Comparison of ENCODE assay signal across 29 cellular contexts in the genomic region with DNA sequence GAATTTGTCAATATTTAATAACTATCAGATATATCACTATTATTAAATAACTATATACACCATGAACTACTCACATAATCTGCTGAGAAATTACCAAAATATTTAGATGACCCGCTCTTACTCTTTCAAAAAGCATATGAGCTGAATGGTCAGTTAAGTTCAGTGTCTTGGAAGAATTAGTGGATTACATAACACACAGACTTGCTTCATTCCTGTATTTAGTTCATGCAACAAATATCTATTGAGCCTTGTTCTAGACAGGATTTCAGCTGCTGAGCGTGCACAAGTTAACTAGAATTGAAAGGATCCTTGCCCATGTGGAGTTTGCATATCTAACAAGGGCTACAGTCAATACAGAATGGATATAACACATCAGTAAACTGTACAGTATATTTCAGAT.
DNase-seq lines count a peak whose midpoint lies in the region; ATAC-seq and FAIRE-seq lines count a peak whose summit lies in the region.
"Had no signal": no experiment of that assay in that cellular context is flagged by ENCODE, and none has a peak within 500 bp of the region (broad histone marks: within the 10 kb centered on the region; RNA-seq: fewer than 3 reads in every experiment).

No MANE protein-coding gene starts in this region.

- no peaks in the 10 kb centered on the region for H3K4me1 Mint-ChIP-seq in activated T-helper 2 cell treated with anti-CD3 and anti-CD28 coated beads, Interferon-gamma antibody, Interleukin-2, Interleukin-4, amounts not matched to agents 10 μg/mL and 5 μg/mL and 100 μg/mL, durations not matched to agents 14 hours and 24 hours and 36 hours (ENCODE audit: low read depth)
- H3K4me1 Mint-ChIP-seq: B cell; CD14-positive monocyte; CD4-positive, alpha-beta memory T cell; CD4-positive, CD25-positive, alpha-beta regulatory T cell; CD8-positive, alpha-beta memory T cell had no signal

- intact Hi-C loops in activated T-helper 2 cell treated with anti-CD3 and anti-CD28 coated beads, Interferon-gamma antibody, Interleukin-2, Interleukin-4, amounts not matched to agents 10 μg/mL and 5 μg/mL and 100 μg/mL, durations not matched to agents 14 hours and 24 hours and 36 hours (cut with micrococcal nuclease), result no loop called here

- no peak overlapping the region for H3K27ac Mint-ChIP-seq in activated T-helper 2 cell treated with anti-CD3 and anti-CD28 coated beads, Interferon-gamma antibody, Interleukin-2, Interleukin-4, amounts not matched to agents 10 μg/mL and 5 μg/mL and 100 μg/mL, durations not matched to agents 14 hours and 24 hours and 36 hours
- H3K27ac Mint-ChIP-seq: B cell; CD14-positive monocyte; CD4-positive, alpha-beta memory T cell; CD4-positive, alpha-beta T cell; CD4-positive, CD25-positive, alpha-beta regulatory T cell; CD8-positive, alpha-beta memory T cell; CD8-positive, alpha-beta T cell had no signal

- FAIRE-seq in HTR-8/SVneo (lab: Jason Lieb, UNC) (peak; percentile 72), endometrium (lab: Jason Lieb, UNC) (peak; percentile 60)
- FAIRE-seq: A204.1, A549, D721Med had no signal

- no peak for DNase-seq in HTR-8/SVneo (ENCODE audit: insufficient read length, low spot score)
- no peak for DNase-seq in activated T-helper 2 cell treated with anti-CD3 and anti-CD28 coated beads, Interferon-gamma antibody, Interleukin-2, Interleukin-4, amounts not matched to agents 10 μg/mL and 5 μg/mL and 100 μg/mL, durations not matched to agents 14 hours and 24 hours and 36 hours (ENCODE audit: low spot score)
- DNase-seq: 8988T; ACHN; AML-193; BE2C; C1 segment of cervical spinal cord; Caco-2; Calu3; CD4-positive, alpha-beta memory T cell; CD4-positive, alpha-beta T cell; CD4-positive, CD25-positive, alpha-beta regulatory T cell; CD8-positive, alpha-beta memory T cell; CD8-positive, alpha-beta T cell; COR-L47; DMS 273 treated with DMSO at 0.1 percent for 48 hours; DMS153; DMS53; DMS79; DMS79 treated with DMSO at 0.1 percent for 48 hours; DND-41; EL had no signal

- no peaks in the 10 kb centered on the region for H3K27me3 Mint-ChIP-seq in activated T-helper 2 cell treated with anti-CD3 and anti-CD28 coated beads, Interferon-gamma antibody, Interleukin-2, Interleukin-4, amounts not matched to agents 10 μg/mL and 5 μg/mL and 100 μg/mL, durations not matched to agents 14 hours and 24 hours and 36 hours (ENCODE audit: low read depth)
- H3K27me3 Mint-ChIP-seq: B cell; CD4-positive, alpha-beta memory T cell; CD4-positive, alpha-beta T cell had no signal

- ATAC-seq in GM19452 (IDR thresholded peaks at IDR 0.05; ENCODE audit: unreplicated experiment), result no peak
- ATAC-seq: A549; CD8-positive, alpha-beta T cell had no signal

- no peak overlapping the region for H3K4me3 Mint-ChIP-seq in activated T-helper 2 cell treated with anti-CD3 and anti-CD28 coated beads, Interferon-gamma antibody, Interleukin-2, Interleukin-4, amounts not matched to agents 10 μg/mL and 5 μg/mL and 100 μg/mL, durations not matched to agents 14 hours and 24 hours and 36 hours (ENCODE audit: low read depth)
- H3K4me3 Mint-ChIP-seq: B cell; CD14-positive monocyte; CD4-positive, alpha-beta memory T cell; CD4-positive, alpha-beta T cell; CD4-positive, CD25-positive, alpha-beta regulatory T cell; CD8-positive, alpha-beta memory T cell; CD8-positive, alpha-beta T cell had no signal

- H3K9me3 Mint-ChIP-seq in activated T-helper 2 cell treated with anti-CD3 and anti-CD28 coated beads, Interferon-gamma antibody, Interleukin-2, Interleukin-4, amounts not matched to agents 10 μg/mL and 5 μg/mL and 100 μg/mL, durations not matched to agents 14 hours and 24 hours and 36 hours, result peaks cover 13% of the 10 kb centered on the region
- H3K9me3 Mint-ChIP-seq: CD4-positive, alpha-beta T cell; CD8-positive, alpha-beta T cell had no signal

- no peaks in the 10 kb centered on the region for H3K36me3 Mint-ChIP-seq in activated T-helper 2 cell treated with anti-CD3 and anti-CD28 coated beads, Interferon-gamma antibody, Interleukin-2, Interleukin-4, amounts not matched to agents 10 μg/mL and 5 μg/mL and 100 μg/mL, durations not matched to agents 14 hours and 24 hours and 36 hours (ENCODE audit: low read depth)
- H3K36me3 Mint-ChIP-seq: CD14-positive monocyte; CD4-positive, alpha-beta memory T cell; CD4-positive, CD25-positive, alpha-beta regulatory T cell; CD8-positive, alpha-beta memory T cell; CD8-positive, alpha-beta T cell had no signal
